ENCODE assay signal across 8 cellular contexts in the genomic region with DNA sequence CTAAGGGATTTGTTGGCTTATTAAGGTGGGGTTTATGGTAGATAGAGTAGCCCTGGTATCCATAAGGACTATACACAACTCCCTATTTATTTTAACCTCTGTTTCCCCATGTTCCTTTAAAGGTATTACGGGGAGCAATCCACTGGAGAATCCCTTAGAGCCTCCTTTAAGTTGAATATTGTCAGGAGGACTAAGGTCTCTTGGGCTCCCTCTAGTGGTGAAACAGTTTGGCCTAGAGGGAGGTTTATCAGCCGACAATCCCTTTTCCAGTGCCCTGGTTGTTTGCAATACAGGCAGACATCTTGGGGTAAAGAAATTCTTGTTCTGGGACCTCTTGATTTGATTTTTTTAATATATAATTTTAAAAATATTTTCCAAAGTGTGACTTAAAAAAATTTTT.
DNase-seq lines count a peak whose midpoint lies in the region; ATAC-seq and TF ChIP-seq lines count a peak whose summit lies in the region.

No MANE protein-coding gene starts in this region.

- DNase-seq in COLO668 (lab: John Stamatoyannopoulos, UW; ENCODE audit: unreplicated experiment) (peak; percentile 49), KBM-7 (peak; percentile 76), RWPE1 (ENCODE audit: low spot score) (peak; percentile 55), amniotic stem cell (lab: John Stamatoyannopoulos, UW) (peak; percentile 46), hepatic stellate cell (ENCODE audit: low spot score) (peak; percentile 37), cortex of kidney (lab: John Stamatoyannopoulos, UW) (no peak)
- peak; percentile 4 to 28 for DNase-seq in stimulated activated CD4-positive, alpha-beta T cell treated with anti-CD3 and anti-CD28 coated beads, Interleukin-12 subunit alpha, Interleukin-12 subunit beta, amount 100 ng/mL, for 24 hours (ENCODE audit: low read depth in 2 of 2)

- no peak overlapping the region for H3K27ac ChIP-seq in RWPE1

- TF ChIP-seq CTCF in RWPE1 (conservative IDR thresholded peaks at IDR 0.05; ENCODE audit: low read depth) = peak; percentile 78

- peak; percentile 90 for ATAC-seq in GM19455 (IDR thresholded peaks at IDR 0.05; ENCODE audit: unreplicated experiment)

- CTCF ChIA-PET in RWPE1 (lab: Yijun Ruan, JAX) = no interaction called here

- in situ Hi-C loops in KBM-7 (cut with MboI; ENCODE audit: low pct_unique_long_range_greater_than_20kb, low sequenced_read_pairs) = no loop called here

- POLR2A ChIA-PET in RWPE1 (lab: Yijun Ruan, JAX; ENCODE audit: low non-redundant PET) = no interaction called here
